19 cellular contexts compared by ENCODE assay signal in genomic region chr19:45623984-45624383, GRCh38. TPM values are rescaled to one million over a fixed set of nuclear protein-coding genes. Genes with fewer than 3 reads are reported as not detected.
A peak's percentile ranks its signal among the peaks of the same experiment; 100 is the strongest.
DNase-seq lines count a peak whose midpoint lies in the region; ATAC-seq, FAIRE-seq and TF ChIP-seq lines count a peak whose summit lies in the region.
"Had no signal": no experiment of that assay in that cellular context is flagged by ENCODE, and none has a peak within 500 bp of the region (broad histone marks: within the 10 kb centered on the region; RNA-seq: fewer than 3 reads in every experiment).

No MANE protein-coding gene starts in this region.

- POLR2A ChIA-PET in A549 (lab: Yijun Ruan, JAX), result no interaction called here

- no peak for TF ChIP-seq RAD21 in A549 (conservative IDR thresholded peaks at IDR 0.05 in 1 of 2, IDR thresholded peaks at IDR 0.05 in 1 of 2)

- H3K4me3 Mint-ChIP-seq in activated naive CD8-positive, alpha-beta T cell treated with anti-CD3 and anti-CD28 coated beads, Interleukin-2, amount 50 U/mL, for 24 hours, result no peak overlapping the region
- H3K4me3 Mint-ChIP-seq: CD14-positive monocyte; CD8-positive, alpha-beta T cell had no signal

- H3K4me2 ChIP-seq in A549, result no peak overlapping the region

- no peaks in the 10 kb centered on the region for H3K4me1 ChIP-seq in A549

- no peak for ATAC-seq in A549
- no peak for ATAC-seq in activated naive CD8-positive, alpha-beta T cell treated with anti-CD3 and anti-CD28 coated beads, Interleukin-2, amount 50 U/mL, for 24 hours
- no peak for ATAC-seq in HG02623 (IDR thresholded peaks at IDR 0.05; ENCODE audit: unreplicated experiment)
- ATAC-seq: CD8-positive, alpha-beta T cell had no signal

- H3K4me3 ChIP-seq in A549, result no peak overlapping the region

- peaks cover 19% of the 10 kb centered on the region for H3K4me1 Mint-ChIP-seq in activated naive CD8-positive, alpha-beta T cell treated with anti-CD3 and anti-CD28 coated beads, Interleukin-2, amount 50 U/mL, for 24 hours
- H3K4me1 Mint-ChIP-seq: CD14-positive monocyte had no signal

- 80% methylated on average over 1 of the region's 1 CpG for WGBS in A549 (ENCODE audit: missing lambda C conversion rate)

- FAIRE-seq in A549 (lab: Jason Lieb, UNC) (peak; percentile 70), GM12892 (lab: Jason Lieb, UNC) (peak; percentile 27)
- FAIRE-seq: D721Med, G401.6, GM19239, H1 had no signal

- no peak overlapping the region for H3K27ac ChIP-seq in A549
- H3K27ac ChIP-seq: HL-60 had no signal

- no peaks in the 10 kb centered on the region for H3K9me3 ChIP-seq in A549

- DNase-seq in A549 (ENCODE audit: low read depth in 1 of 2, low spot score in 1 of 2), result no peak
- DNase-seq in GM12892 (ENCODE audit: insufficient read length), result no peak
- no peak for DNase-seq in activated naive CD8-positive, alpha-beta T cell treated with anti-CD3 and anti-CD28 coated beads, Interleukin-2, amount 50 U/mL, for 24 hours
- peak; percentile 8 for DNase-seq in epidermal melanocyte (ENCODE audit: insufficient read length, low spot score)
- DNase-seq in NK-92 (lab: John Stamatoyannopoulos, UW; ENCODE audit: unreplicated experiment), result no peak
- no peak for DNase-seq in NCI-H1436 (lab: John Stamatoyannopoulos, UW)
- DNase-seq: CD8-positive, alpha-beta T cell; COR-L47; DMS153; DMS79 treated with DMSO at 0.1 percent for 48 hours; EL; HCEC 1CT had no signal

- CTCF ChIA-PET in A549 (lab: Yijun Ruan, JAX), result interaction anchor here (0.6 to 23.8 kb wide), 5 partner anchors 8 to 147 kb away, joined by 3 to 437 read pairs (median 5); partner anchors contain the start of gene EML2

- no peaks in the 10 kb centered on the region for H3K9me3 Mint-ChIP-seq in activated naive CD8-positive, alpha-beta T cell treated with anti-CD3 and anti-CD28 coated beads, Interleukin-2, amount 50 U/mL, for 24 hours
- H3K9me3 Mint-ChIP-seq: CD14-positive monocyte; CD8-positive, alpha-beta T cell had no signal

- no peak for TF ChIP-seq CTCF in A549 (IDR thresholded peaks at IDR 0.05)

- H3K27ac Mint-ChIP-seq in activated naive CD8-positive, alpha-beta T cell treated with anti-CD3 and anti-CD28 coated beads, Interleukin-2, amount 50 U/mL, for 24 hours, result peak overlapping the region; percentile 31
- H3K27ac Mint-ChIP-seq: CD8-positive, alpha-beta T cell had no signal

- no peaks in the 10 kb centered on the region for H3K27me3 Mint-ChIP-seq in activated naive CD8-positive, alpha-beta T cell treated with anti-CD3 and anti-CD28 coated beads, Interleukin-2, amount 50 U/mL, for 24 hours

- TF ChIP-seq POLR2A in A549 (IDR thresholded peaks at IDR 0.05; ENCODE audit: low read length) (no peak), GM12892 (IDR thresholded peaks at IDR 0.05; ENCODE audit: low read depth, low read length) (no peak)

- TF ChIP-seq EP300 in A549 (IDR thresholded peaks at IDR 0.05), result no peak

- peaks cover 44% of the 10 kb centered on the region for H3K36me3 Mint-ChIP-seq in activated naive CD8-positive, alpha-beta T cell treated with anti-CD3 and anti-CD28 coated beads, Interleukin-2, amount 50 U/mL, for 24 hours (ENCODE audit: low read depth)

TF ChIP-seq in A549, 52 proteins besides CTCF, POLR2A, EP300 and RAD21:
- TF ChIP-seq ZFP36 (IDR thresholded peaks at IDR 0.05; ENCODE audit: borderline replicate concordance, partially characterized antibody), result no peak
- no peak for TF ChIP-seq HDAC2 (IDR thresholded peaks at IDR 0.05)
- no peak for TF ChIP-seq RFX5 (IDR thresholded peaks at IDR 0.05)
- TF ChIP-seq NR3C1 (IDR thresholded peaks at IDR 0.05), result no peak
- no peak for TF ChIP-seq HOXA7 (CRISPR knock-in tag; IDR thresholded peaks at IDR 0.05)
- no peak for TF ChIP-seq KDM5A (IDR thresholded peaks at IDR 0.05)
- TF ChIP-seq CEBPB (IDR thresholded peaks at IDR 0.05), result no peak
- no peak for TF ChIP-seq ELK1 (IDR thresholded peaks at IDR 0.05; ENCODE audit: low read depth, low read length)
- no peak for TF ChIP-seq GATA3 (IDR thresholded peaks at IDR 0.05; ENCODE audit: borderline replicate concordance)
- TF ChIP-seq RNF2 (IDR thresholded peaks at IDR 0.05; ENCODE audit: borderline replicate concordance, low read depth), result no peak
- no peak for TF ChIP-seq CBX8 (IDR thresholded peaks at IDR 0.05)
- no peak for TF ChIP-seq USF2 (IDR thresholded peaks at IDR 0.05)
- no peak for TF ChIP-seq REST (IDR thresholded peaks at IDR 0.05)
- no peak for TF ChIP-seq FOSL2 (IDR thresholded peaks at IDR 0.05)
- TF ChIP-seq FOSL2 (CRISPR knock-in tag; IDR thresholded peaks at IDR 0.05), result no peak

RNA-seq across cellular contexts. Expression of gene EML2, which starts 15.2 kb away (rescaled TPM):
- 19.9 and 22.7 TPM in 2 replicates for polyA plus RNA-seq in A549 (2011; rRNA removed)
- polyA plus RNA-seq in A549 (2012; cell fraction: cytosol; rRNA removed), result 29.1 and 29.3 TPM in 2 replicates
- polyA plus RNA-seq in A549 (2012; cell fraction: nucleus; rRNA removed), result 116 and 131 TPM in 2 replicates
- 25.9 to 30.6 TPM (median 29.0 TPM) in 3 replicates for polyA plus RNA-seq in A549 (2017; fragmentation: RNase III; extraction: RNeasy Plus Mini Kit Qiagen cat#74134 plus additional on column Dnase treatment)
- 51.0 and 56.1 TPM in 2 replicates for polyA minus RNA-seq in A549 (2011; rRNA and poly(A)+ RNA removed)
- polyA plus RNA-seq in GM12892 (2012; ENCODE audit: missing spikeins), result 51.3 TPM

RNA-seq across cellular contexts. Expression of gene GPR4, which starts 22.0 kb away (rescaled TPM):
- polyA plus RNA-seq in A549 (2011; rRNA removed), result 0.10 TPM in 1 of 2 replicates, not detected in the other
- 0.05 TPM in 1 of 2 replicates, not detected in the other for polyA plus RNA-seq in A549 (2012; cell fraction: cytosol; rRNA removed)
- 0.23 and 0.40 TPM in 2 replicates for polyA plus RNA-seq in A549 (2012; cell fraction: nucleus; rRNA removed)
- 0.03 to 0.12 TPM (median 0.04 TPM) in 3 replicates for polyA plus RNA-seq in A549 (2017; fragmentation: RNase III; extraction: RNeasy Plus Mini Kit Qiagen cat#74134 plus additional on column Dnase treatment)
- 0.29 TPM in 1 of 2 replicates, not detected in the other for polyA minus RNA-seq in A549 (2011; rRNA and poly(A)+ RNA removed)
- not detected for polyA plus RNA-seq in GM12892 (2012; ENCODE audit: missing spikeins)
- polyA plus RNA-seq: CD14-positive monocyte had no signal

RNA-seq across cellular contexts. Expression of gene OPA3, which starts 39.4 kb away (rescaled TPM):
- polyA plus RNA-seq in A549 (2011; rRNA removed) (21.8 and 29.1 TPM in 2 replicates), A549 (2017; fragmentation: RNase III; extraction: RNeasy Plus Mini Kit Qiagen cat#74134 plus additional on column Dnase treatment) (13.8 to 15.9 TPM (median 15.6 TPM) in 3 replicates)
- polyA plus RNA-seq in A549 (2012; cell fraction: cytosol; rRNA removed), result 20.3 and 24.2 TPM in 2 replicates
- 16.1 and 21.2 TPM in 2 replicates for polyA plus RNA-seq in A549 (2012; cell fraction: nucleus; rRNA removed)
- 28.9 and 29.3 TPM in 2 replicates for polyA minus RNA-seq in A549 (2011; rRNA and poly(A)+ RNA removed)
- polyA plus RNA-seq in GM12892 (2012; ENCODE audit: missing spikeins), result 6.1 TPM

RNA-seq across cellular contexts. Expression of gene GIPR, which starts 44.0 kb away (rescaled TPM):
- polyA plus RNA-seq in A549 (2011; rRNA removed) (0.83 and 1.2 TPM in 2 replicates), A549 (2017; fragmentation: RNase III; extraction: RNeasy Plus Mini Kit Qiagen cat#74134 plus additional on column Dnase treatment) (0.96 to 1.6 TPM (median 1.4 TPM) in 3 replicates)
- 0.42 and 0.57 TPM in 2 replicates for polyA plus RNA-seq in A549 (2012; cell fraction: cytosol; rRNA removed)
- polyA plus RNA-seq in A549 (2012; cell fraction: nucleus; rRNA removed), result 3.6 and 4.4 TPM in 2 replicates
- 2.0 and 2.6 TPM in 2 replicates for polyA minus RNA-seq in A549 (2011; rRNA and poly(A)+ RNA removed)
- polyA plus RNA-seq in GM12892 (2012; ENCODE audit: missing spikeins), result 12.4 TPM
- polyA plus RNA-seq: CD14-positive monocyte had no signal
